16 cellular contexts compared by ENCODE assay signal in the genomic region with DNA sequence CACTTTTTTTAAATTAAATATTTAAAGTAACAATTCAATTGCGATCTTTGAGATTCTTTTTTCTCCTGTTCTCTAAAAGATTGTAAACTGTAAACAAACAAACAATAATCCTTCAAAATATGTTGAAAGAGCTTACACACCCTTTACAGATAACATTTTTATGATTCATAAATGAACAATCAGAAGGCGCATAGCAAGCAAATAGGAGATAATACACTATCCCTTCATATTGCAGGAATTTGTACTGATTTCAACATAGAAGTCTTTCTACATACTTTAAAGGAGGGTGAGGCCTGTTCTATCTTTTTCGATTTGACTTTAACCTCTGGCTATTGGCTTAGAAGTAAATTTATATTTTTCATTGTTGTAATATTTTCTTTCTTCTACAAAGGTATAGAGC. TPM values are rescaled to one million over a fixed set of nuclear protein-coding genes. Genes with fewer than 3 reads are reported as not detected.
DNase-seq lines count a peak whose midpoint lies in the region; ATAC-seq, FAIRE-seq and TF ChIP-seq lines count a peak whose summit lies in the region.
"Had no signal": no experiment of that assay in that cellular context is flagged by ENCODE, and none has a peak within 500 bp of the region (broad histone marks: within the 10 kb centered on the region; RNA-seq: fewer than 3 reads in every experiment).

No MANE protein-coding gene starts in this region.

- no peak for ATAC-seq in aorta (ENCODE audit: low FRiP score)
- ATAC-seq: A549, HCT116 had no signal

- no peaks in the 10 kb centered on the region for H3K4me1 ChIP-seq in aorta (ENCODE audit: control insufficient read depth in 1 of 2, insufficient read depth in 2 of 2, low read length in 2 of 2)
- H3K4me1 ChIP-seq: A549, BLaER1 had no signal

- TF ChIP-seq CTCF in bronchial epithelial cell (IDR thresholded peaks at IDR 0.05; ENCODE audit: insufficient read depth, low read length, severe bottlenecking) (no peak), fibroblast of the aortic adventitia (IDR thresholded peaks at IDR 0.05; ENCODE audit: insufficient read depth, low read length) (no peak)

- H3K36me3 ChIP-seq in bronchial epithelial cell (ENCODE audit: control insufficient read depth, insufficient read depth, low read length) (no peaks in the 10 kb centered on the region), aorta (ENCODE audit: control insufficient read depth in 1 of 2, insufficient read depth in 2 of 2, low read length in 1 of 2) (no peaks in the 10 kb centered on the region)
- H3K36me3 ChIP-seq: BLaER1 had no signal

- no peak for FAIRE-seq in bronchial epithelial cell (lab: Jason Lieb, UNC)
- FAIRE-seq: A549, H54 had no signal

- intact Hi-C loops in aorta (cut with DNase I) = no loop called here

- H3K27me3 ChIP-seq in bronchial epithelial cell (ENCODE audit: control insufficient read depth, insufficient read depth, low read length) (no peaks in the 10 kb centered on the region), aorta (ENCODE audit: control insufficient read depth in 1 of 2, insufficient read depth in 2 of 2, low read length in 1 of 2) (no peaks in the 10 kb centered on the region)
- H3K27me3 ChIP-seq: BLaER1 had no signal

- no peak overlapping the region for H3K27ac ChIP-seq in aorta (ENCODE audit: low read depth in 1 of 2, low read length in 2 of 2)
- H3K27ac ChIP-seq: A549, BLaER1, GM23248 had no signal

- 83% methylated on average over 3 of the region's 3 CpGs for WGBS in aorta, 2 donors

- H3K4me3 ChIP-seq in bronchial epithelial cell (ENCODE audit: low read depth, low read length) = no peak overlapping the region
- no peak overlapping the region for H3K4me3 ChIP-seq in fibroblast of the aortic adventitia (ENCODE audit: low read depth, low read length)
- H3K4me3 ChIP-seq in aorta (ENCODE audit: low read length in 2 of 2) = no peak overlapping the region
- H3K4me3 ChIP-seq: A549, BLaER1, GM23248 had no signal

- H3K9me3 ChIP-seq in aorta (ENCODE audit: control insufficient read depth, low read length) = no peaks in the 10 kb centered on the region
- H3K9me3 ChIP-seq: A549, BLaER1 had no signal

- peak; percentile 72 for DNase-seq in NCI-H226
- peak; percentile 66 for DNase-seq in bronchial epithelial cell (ENCODE audit: low read depth)
- DNase-seq in fibroblast of the aortic adventitia (ENCODE audit: low read depth) = peak; percentile 22
- no peak for DNase-seq in stimulated activated CD4-positive, alpha-beta T cell treated with anti-CD3 and anti-CD28 coated beads, Interleukin-4, amount 100 ng/mL, for 24 hours
- no peak for DNase-seq in aorta
- DNase-seq in AML-193 (lab: John Stamatoyannopoulos, UW) = no peak
- DNase-seq in NCI-H1105 treated with DMSO at 0.1 percent for 48 hours (lab: John Stamatoyannopoulos, UW) = no peak
- DNase-seq: Calu3; CD4-positive, CD25-positive, alpha-beta regulatory T cell; DMS 273 treated with DMSO at 0.1 percent for 48 hours; GM23248 had no signal

RNA-seq across cellular contexts. Expression of a gene that starts 57.2 kb away (rescaled TPM):
- 0.13 TPM in 1 of 2 replicates, not detected in the other for total RNA-seq in bronchial epithelial cell
- total RNA-seq in fibroblast of the aortic adventitia (ENCODE audit: low replicate concordance) = 0.16 and 0.36 TPM in 2 replicates
- total RNA-seq in aorta = 10 to 100 TPM in 1 of 2 donors, 1 to 10 TPM in 1; 7.4 to 12.4 TPM
- polyA plus RNA-seq in aorta = 1 to 10 TPM; 1.0 to 4.8 TPM
- total RNA-seq: Calu3, GM23248, HT-29 had no signal
- polyA plus RNA-seq: CD4-positive, CD25-positive, alpha-beta regulatory T cell; GM23248 had no signal

Comparison
In these comparisons a context has a peak if more than half of its experiments do, and no peak if none do; other contexts are left out.
1. DNase-seq: peak in NCI-H226 (single experiment), bronchial epithelial cell (single experiment) and fibroblast of the aortic adventitia (single experiment); none in stimulated activated CD4-positive, alpha-beta T cell treated with anti-CD3 and anti-CD28 coated beads, Interleukin-4, amount 100 ng/mL, for 24 hours (single experiment), aorta (0 of 2), AML-193 (0 of 2) and NCI-H1105 treated with DMSO at 0.1 percent for 48 hours (single experiment).